In the genomic region with DNA sequence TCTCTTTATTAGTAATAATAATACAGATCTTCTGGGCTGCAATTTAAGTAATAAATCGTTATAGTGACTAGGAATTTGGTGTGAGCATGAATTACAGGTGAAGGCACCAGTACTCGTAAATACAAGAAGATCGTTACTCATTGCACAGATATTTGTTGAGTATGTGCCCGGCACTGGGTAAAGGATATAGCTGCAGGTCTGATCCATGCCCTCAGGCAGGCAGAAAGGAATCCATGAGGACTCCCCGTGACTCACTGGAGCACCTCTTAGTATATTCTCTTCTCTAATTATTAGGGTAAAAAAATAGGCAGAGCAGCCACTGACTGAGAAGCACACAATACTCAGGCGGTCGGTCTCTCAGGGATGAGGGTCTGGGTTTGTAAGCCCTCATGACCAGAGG, we compare ENCODE assay signal across 19 cellular contexts.
A peak's percentile ranks its signal among the peaks of the same experiment; 100 is the strongest.
DNase-seq lines count a peak whose midpoint lies in the region; ATAC-seq, FAIRE-seq and TF ChIP-seq lines count a peak whose summit lies in the region.
"Had no signal": no experiment of that assay in that cellular context is flagged by ENCODE, and none has a peak within 500 bp of the region (broad histone marks: within the 10 kb centered on the region; RNA-seq: fewer than 3 reads in every experiment).

No MANE protein-coding gene starts in this region.

- H3K27me3 Mint-ChIP-seq in MCF 10A (ENCODE audit: insufficient read depth, unreplicated experiment) = no peaks in the 10 kb centered on the region
- H3K27me3 Mint-ChIP-seq: CD4-positive, alpha-beta memory T cell had no signal

- H3K36me3 Mint-ChIP-seq in MCF 10A (ENCODE audit: insufficient read depth, unreplicated experiment) = no peaks in the 10 kb centered on the region
- H3K36me3 Mint-ChIP-seq: CD14-positive monocyte; CD4-positive, alpha-beta memory T cell had no signal

- ATAC-seq in foreskin keratinocyte = no peak
- ATAC-seq in GM21447 (IDR thresholded peaks at IDR 0.05; ENCODE audit: unreplicated experiment) = no peak
- ATAC-seq: A549 had no signal

- H3K4me1 ChIP-seq in breast epithelium (no peaks in the 10 kb centered on the region), foreskin keratinocyte (no peaks in the 10 kb centered on the region)
- H3K4me1 ChIP-seq: A549, BLaER1, HAP-1 had no signal

- H3K27ac ChIP-seq in breast epithelium = no peak overlapping the region
- H3K27ac ChIP-seq in foreskin keratinocyte = no peak overlapping the region
- H3K27ac ChIP-seq: 22Rv1, A549, BLaER1 had no signal

- no peak for TF ChIP-seq CTCF in MCF 10A (IDR thresholded peaks at IDR 0.05; ENCODE audit: unreplicated experiment)
- TF ChIP-seq CTCF in breast epithelium (IDR thresholded peaks at IDR 0.05) = no peak
- TF ChIP-seq CTCF in foreskin keratinocyte (conservative IDR thresholded peaks at IDR 0.05) = no peak

- H3K9me3 Mint-ChIP-seq in MCF 10A (ENCODE audit: unreplicated experiment) = no peaks in the 10 kb centered on the region

- no peak for TF ChIP-seq POLR2A in breast epithelium (IDR thresholded peaks at IDR 0.05)

- H3K9me3 ChIP-seq in breast epithelium = no peaks in the 10 kb centered on the region
- H3K9me3 ChIP-seq: A549, BLaER1, HAP-1 had no signal

- intact Hi-C loops in MCF 10A (cut with micrococcal nuclease) = no loop called here
- intact Hi-C loops in breast epithelium (cut with DNase I; ENCODE audit: low total_unique reads) = loop anchor here (5.0 kb wide), 1 partner anchor 111 kb away; no protein-coding TSS in a partner anchor

- no peak overlapping the region for H3K27ac Mint-ChIP-seq in MCF 10A (ENCODE audit: low read depth, unreplicated experiment)
- H3K27ac Mint-ChIP-seq: CD4-positive, alpha-beta memory T cell had no signal

- H3K36me3 ChIP-seq in breast epithelium = no peaks in the 10 kb centered on the region
- H3K36me3 ChIP-seq: BLaER1, HAP-1 had no signal

- BruUV-seq in MCF 10A (replicated peaks; lab: Mats Ljungman, UMichigan) = no TSS peak

- CTCF ChIA-PET in MCF 10A (lab: Yijun Ruan, JAX) = interaction anchor here (0.9 kb wide), 1 partner anchor 210 kb away, joined by 3 read pairs; no protein-coding TSS in a partner anchor

- H3K27me3 ChIP-seq in breast epithelium = no peaks in the 10 kb centered on the region
- H3K27me3 ChIP-seq in foreskin keratinocyte = no peaks in the 10 kb centered on the region
- H3K27me3 ChIP-seq: BLaER1 had no signal

- H3K4me1 Mint-ChIP-seq in MCF 10A (ENCODE audit: insufficient read depth, unreplicated experiment) = peaks cover 17% of the 10 kb centered on the region
- H3K4me1 Mint-ChIP-seq: CD14-positive monocyte; CD4-positive, alpha-beta memory T cell had no signal

- no peak overlapping the region for H3K4me3 ChIP-seq in breast epithelium
- H3K4me3 ChIP-seq: A549, BLaER1, HAP-1 had no signal

- DNase-seq in MCF 10A (ENCODE audit: unreplicated experiment) = peak; percentile 11
- no peak for DNase-seq in breast epithelium (ENCODE audit: low spot score in 2 of 2)
- peak; percentile 68 for DNase-seq in T1000 (lab: John Stamatoyannopoulos, UW)
- peak; percentile 12 to 40 for DNase-seq in foreskin keratinocyte
- peak; percentile 4 for DNase-seq in urothelium cell line (ENCODE audit: low spot score)
- DNase-seq in H4 (ENCODE audit: low spot score) = no peak
- DNase-seq in SIG-M5 treated with dmso at 0.1 percent for 504 hours (lab: John Stamatoyannopoulos, UW; ENCODE audit: unreplicated experiment) = no peak
- DNase-seq: AML-193; CD4-positive, alpha-beta memory T cell; DMS153; DMS79; GF-D8 had no signal

- FAIRE-seq in urothelium cell line (lab: Jason Lieb, UNC) = no peak
- FAIRE-seq: A549, H1 had no signal

- POLR2A ChIA-PET in MCF 10A (lab: Yijun Ruan, JAX) = no interaction called here

- H3K4me3 Mint-ChIP-seq in MCF 10A (ENCODE audit: unreplicated experiment) = no peak overlapping the region
- H3K4me3 Mint-ChIP-seq: CD14-positive monocyte; CD4-positive, alpha-beta memory T cell had no signal

Comparison
In these comparisons a context has a peak if more than half of its experiments do, and no peak if none do; other contexts are left out.
1. DNase-seq: peak in MCF 10A (single experiment), T1000 (single experiment), foreskin keratinocyte (2 of 2) and urothelium cell line (single experiment); none in breast epithelium (0 of 2), H4 (single experiment) and SIG-M5 treated with dmso at 0.1 percent for 504 hours (single experiment).